Comparison of ENCODE assay signal across 28 cellular contexts in genomic region chr9:125496313-125496838, GRCh38.
"Had no signal": no experiment of that assay in that cellular context is flagged by ENCODE, and none has a peak within 500 bp of the region (broad histone marks: within the 10 kb centered on the region; RNA-seq: fewer than 3 reads in every experiment).

No MANE protein-coding gene starts in this region.

- H3K4me3 Mint-ChIP-seq: activated CD8-positive, alpha-beta T cell treated with anti-CD3 and anti-CD28 coated beads, Interleukin-2, amount 10 ng/mL, durations not matched to agents 7 days and 5 days; activated naive CD4-positive, alpha-beta T cell treated with anti-CD3 and anti-CD28 coated beads, Interleukin-2, amount 50 U/mL, for 24 hours; activated T-helper 1 cell treated with anti-CD3 and anti-CD28 coated beads, Interleukin-12 subunit alpha, Interleukin-12 subunit beta, Interleukin-2, Interleukin-4 antibody, amounts not matched to agents 30 ng/mL and 10 ng/mL and 1 ng/mL, durations not matched to agents 14 hours and 24 hours and 36 hours; nephron; T-helper 2 cell treated with Interferon-gamma antibody and Interleukin-4, amounts not matched to agents 5 μg/mL and 100 μg/mL, for 36 hours had no signal

- H2AFZ ChIP-seq: hepatocyte had no signal

- H3K27me3 Mint-ChIP-seq: activated naive CD4-positive, alpha-beta T cell treated with anti-CD3 and anti-CD28 coated beads, Interleukin-2, amount 50 U/mL, for 24 hours; stimulated activated memory B cell treated with anti-CD40 and anti-IgM and Interleukin-4, amounts not matched to agents 10 μg/mL and 1 μg/mL and 100 μg/mL, for 72 hours had no signal

- ATAC-seq: activated CD8-positive, alpha-beta T cell treated with anti-CD3 and anti-CD28 coated beads, Interleukin-2, amount 10 ng/mL, durations not matched to agents 7 days and 5 days; body of pancreas; esophagus mucosa; left cardiac atrium; right lobe of liver had no signal

- H3K9me3 ChIP-seq: body of pancreas, right lobe of liver, stomach, suprapubic skin, transverse colon, uterus had no signal

- H3K79me2 ChIP-seq: hepatocyte had no signal

- H3K27ac Mint-ChIP-seq: activated CD8-positive, alpha-beta T cell treated with anti-CD3 and anti-CD28 coated beads, Interleukin-2, amount 10 ng/mL, durations not matched to agents 7 days and 5 days; activated naive CD4-positive, alpha-beta T cell treated with anti-CD3 and anti-CD28 coated beads, Interleukin-2, amount 50 U/mL, for 24 hours; activated T-helper 1 cell treated with anti-CD3 and anti-CD28 coated beads, Interleukin-12 subunit alpha, Interleukin-12 subunit beta, Interleukin-2, Interleukin-4 antibody, amounts not matched to agents 30 ng/mL and 10 ng/mL and 1 ng/mL, durations not matched to agents 14 hours and 24 hours and 36 hours; T-helper 2 cell treated with Interferon-gamma antibody and Interleukin-4, amounts not matched to agents 5 μg/mL and 100 μg/mL, for 36 hours had no signal

- H3K9me3 Mint-ChIP-seq: activated naive CD4-positive, alpha-beta T cell treated with anti-CD3 and anti-CD28 coated beads, Interleukin-2, amount 50 U/mL, for 24 hours; activated T-helper 1 cell treated with anti-CD3 and anti-CD28 coated beads, Interleukin-12 subunit alpha, Interleukin-12 subunit beta, Interleukin-2, Interleukin-4 antibody, amounts not matched to agents 30 ng/mL and 10 ng/mL and 1 ng/mL, durations not matched to agents 14 hours and 24 hours and 36 hours; nephron; stimulated activated memory B cell treated with anti-CD40 and anti-IgM and Interleukin-4, amounts not matched to agents 10 μg/mL and 1 μg/mL and 100 μg/mL, for 72 hours; T-helper 2 cell treated with Interferon-gamma antibody and Interleukin-4, amounts not matched to agents 5 μg/mL and 100 μg/mL, for 36 hours had no signal

- H3K36me3 ChIP-seq: cardiac muscle cell, right lobe of liver, stomach, suprapubic skin, uterus had no signal

- H3K4me3 ChIP-seq: body of pancreas, cardiac muscle cell, hepatocyte, right lobe of liver, skin epidermis, stomach, suprapubic skin, transverse colon, uterus had no signal

- H3K27me3 ChIP-seq: body of pancreas, cardiac muscle cell, hepatocyte, right lobe of liver, stomach, suprapubic skin, transverse colon, uterus had no signal

- H3K4me1 ChIP-seq: suprapubic skin, uterus had no signal

- H3K27ac ChIP-seq: body of pancreas, cardiac muscle cell, hepatocyte, right lobe of liver, skin epidermis, stomach, suprapubic skin, transverse colon, uterus, VCaP had no signal

- H3K4me2 ChIP-seq: hepatocyte had no signal

- DNase-seq: activated CD4-positive, alpha-beta T cell treated with anti-CD3 and anti-CD28 coated beads for 1 hour; activated CD4-positive, alpha-beta T cell treated with anti-CD3 and anti-CD28 coated beads, Interleukin-2, amount 50 U/mL, for 1 hour; activated CD8-positive, alpha-beta T cell treated with anti-CD3 and anti-CD28 coated beads, Interleukin-2, amount 10 ng/mL, durations not matched to agents 7 days and 5 days; activated gamma-delta T cell treated with Interleukin-2 at 50 U/mL for 16 hours; anterior cingulate cortex; body of pancreas; dermis blood vessel endothelial cell; effector CD8-positive, alpha-beta T cell; foreskin melanocyte; glutamatergic neuron; left cardiac atrium; nucleus accumbens; right lobe of liver; stimulated activated CD4-positive, alpha-beta T cell treated with anti-CD3 and anti-CD28 coated beads, Interleukin-1b, Interleukin-23, amount 100 ng/mL, for 48 hours; stomach; transverse colon; uterus had no signal
